Comparison of ENCODE assay signal across 8 cellular contexts in the genomic region with DNA sequence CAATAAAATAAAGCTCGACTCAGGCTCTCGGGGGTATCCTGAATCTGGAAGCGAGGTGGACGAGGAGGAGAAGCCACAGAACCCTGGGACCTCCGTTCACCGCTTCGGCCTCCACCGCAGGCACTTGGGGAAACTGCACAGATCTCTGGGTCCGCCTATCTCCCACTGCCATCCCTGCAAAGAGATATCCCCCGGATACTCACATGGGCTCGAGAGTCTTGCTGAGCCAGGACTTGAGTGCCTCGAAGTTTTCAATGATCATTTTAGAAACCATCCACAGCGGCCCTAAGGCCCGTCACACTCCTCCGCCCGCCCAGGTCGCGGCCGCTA. TPM values are rescaled to one million over a fixed set of nuclear protein-coding genes. Genes with fewer than 3 reads are reported as not detected.
DNase-seq lines count a peak whose midpoint lies in the region; ATAC-seq and TF ChIP-seq lines count a peak whose summit lies in the region.

No MANE protein-coding gene starts in this region.

- H3K9me3 Mint-ChIP-seq in naive thymus-derived CD4-positive, alpha-beta T cell: peaks cover 0 to 3% (median 0%) of the 10 kb centered on the region in 11 donors
- H3K9me3 Mint-ChIP-seq in activated naive CD8-positive, alpha-beta T cell treated with anti-CD3 and anti-CD28 coated beads for 36 hours: no peaks in the 10 kb centered on the region

- H3K4me3 Mint-ChIP-seq in naive thymus-derived CD4-positive, alpha-beta T cell: no peak overlapping the region
- H3K4me3 Mint-ChIP-seq in activated naive CD8-positive, alpha-beta T cell treated with anti-CD3 and anti-CD28 coated beads for 36 hours: no peak overlapping the region

- H3K27ac ChIP-seq in naive thymus-derived CD4-positive, alpha-beta T cell (ENCODE audit: low read depth, low read length): peak overlapping the region; percentile 91

- no peaks in the 10 kb centered on the region for H3K27me3 Mint-ChIP-seq in naive thymus-derived CD4-positive, alpha-beta T cell
- H3K27me3 Mint-ChIP-seq in activated naive CD8-positive, alpha-beta T cell treated with anti-CD3 and anti-CD28 coated beads for 36 hours: no peaks in the 10 kb centered on the region

- CTCF ChIA-PET in naive thymus-derived CD4-positive, alpha-beta T cell (lab: Charles Lee): interaction anchor here (1.4 to 4.0 kb wide), 3 partner anchors 13 to 135 kb away, joined by 3 to 34 read pairs (median 18); no protein-coding TSS in a partner anchor

- no peak overlapping the region for H3K27ac Mint-ChIP-seq in naive thymus-derived CD4-positive, alpha-beta T cell
- H3K27ac Mint-ChIP-seq in activated naive CD8-positive, alpha-beta T cell treated with anti-CD3 and anti-CD28 coated beads for 36 hours: no peak overlapping the region

- POLR2A ChIA-PET in naive thymus-derived CD4-positive, alpha-beta T cell (lab: Charles Lee): interaction anchor here (0.8 to 3.5 kb wide), 8 partner anchors 8 to 76 kb away, joined by 3 to 82 read pairs (median 4); no protein-coding TSS in a partner anchor

- H3K9me3 ChIP-seq in naive thymus-derived CD4-positive, alpha-beta T cell (ENCODE audit: control insufficient read depth in 2 of 3, low read length in 3 of 3): no peaks in the 10 kb centered on the region

- H3K27me3 ChIP-seq in naive thymus-derived CD4-positive, alpha-beta T cell (ENCODE audit: control insufficient read depth in 2 of 2, insufficient read depth in 2 of 2, low read length in 2 of 2): no peaks in the 10 kb centered on the region

- ATAC-seq in GM21737 (IDR thresholded peaks at IDR 0.05; ENCODE audit: unreplicated experiment): peak; percentile 1
- no peak for ATAC-seq in naive thymus-derived CD4-positive, alpha-beta T cell

- H3K36me3 ChIP-seq in naive thymus-derived CD4-positive, alpha-beta T cell (ENCODE audit: control insufficient read depth in 2 of 3, insufficient read depth in 3 of 3, low read length in 3 of 3): peaks cover 0 to 7% (median 0%) of the 10 kb centered on the region in 3 experiments

- intact Hi-C loops in naive thymus-derived CD4-positive, alpha-beta T cell (cut with micrococcal nuclease): loop anchor here (5.0 kb wide), 2 partner anchors 748 to 1708 kb away; a partner anchor contains a TSS

- peaks cover 0 to 14% (median under 1%) of the 10 kb centered on the region in 5 donors for H3K36me3 Mint-ChIP-seq in naive thymus-derived CD4-positive, alpha-beta T cell
- peaks cover 19% of the 10 kb centered on the region for H3K36me3 Mint-ChIP-seq in activated naive CD8-positive, alpha-beta T cell treated with anti-CD3 and anti-CD28 coated beads for 36 hours

- peaks cover 35 to 44% of the 10 kb centered on the region in 2 donors for H3K4me1 ChIP-seq in naive thymus-derived CD4-positive, alpha-beta T cell (ENCODE audit: control insufficient read depth in 2 of 2, insufficient read depth in 2 of 2, low read length in 2 of 2)

- TF ChIP-seq CTCF in GM12865 (IDR thresholded peaks at IDR 0.05; ENCODE audit: insufficient read depth, low read depth, low read length, missing control alignments): no peak

- H3K4me3 ChIP-seq in GM12865 (ENCODE audit: low read depth, low read length): peak overlapping the region; percentile 99
- H3K4me3 ChIP-seq in naive thymus-derived CD4-positive, alpha-beta T cell (ENCODE audit: low read length): peak overlapping the region; percentile 93

- H3K4me1 Mint-ChIP-seq in naive thymus-derived CD4-positive, alpha-beta T cell: peaks cover 34 to 53% (median 41%) of the 10 kb centered on the region in 7 donors
- peaks cover 43% of the 10 kb centered on the region for H3K4me1 Mint-ChIP-seq in activated naive CD8-positive, alpha-beta T cell treated with anti-CD3 and anti-CD28 coated beads for 36 hours

- DNase-seq in GM12865 (ENCODE audit: low read depth) (no peak), LHCN-M2 (ENCODE audit: low read depth) (peak; percentile 33), dermis blood vessel endothelial cell (peak; percentile 53), DMS 273 (lab: John Stamatoyannopoulos, UW; ENCODE audit: unreplicated experiment) (no peak)
- DNase-seq in naive thymus-derived CD4-positive, alpha-beta T cell: no peak
- no peak for DNase-seq in activated T-cell treated with anti-CD3 and anti-CD28 coated beads, Interleukin-2, amount 50 U/mL, for 48 hours
- no peak for DNase-seq in activated naive CD8-positive, alpha-beta T cell treated with anti-CD3 and anti-CD28 coated beads for 36 hours

RNA-seq across cellular contexts. Expression of a gene that starts 0.6 kb away (rescaled TPM):
- 30.1 and 33.1 TPM in 2 replicates for total RNA-seq in LHCN-M2 (2014; rRNA removed)
- polyA plus RNA-seq in LHCN-M2 (2012): 10.1 TPM
- 25.2 and 26.9 TPM in 2 replicates for total RNA-seq in dermis blood vessel endothelial cell
- 100 to 1,000 TPM in 2 of 5 experiments, 10 to 100 TPM in 3; 75.4 to 136 (median 85.2) TPM for total RNA-seq in naive thymus-derived CD4-positive, alpha-beta T cell
- polyA plus RNA-seq in naive thymus-derived CD4-positive, alpha-beta T cell: 10 to 100 TPM; 15.7 to 18.8 TPM
- total RNA-seq in activated naive CD8-positive, alpha-beta T cell treated with anti-CD3 and anti-CD28 coated beads for 36 hours: 10 to 100 TPM; 60.0 to 60.7 TPM

Comparison
In these comparisons a context has a peak if more than half of its experiments do, and no peak if none do; other contexts are left out.
1. DNase-seq: peak in LHCN-M2 (single experiment) and dermis blood vessel endothelial cell (single experiment); none in GM12865 (single experiment), naive thymus-derived CD4-positive, alpha-beta T cell (0 of 9), DMS 273 (single experiment), activated T-cell treated with anti-CD3 and anti-CD28 coated beads, Interleukin-2, amount 50 U/mL, for 48 hours (0 of 2) and activated naive CD8-positive, alpha-beta T cell treated with anti-CD3 and anti-CD28 coated beads for 36 hours (single experiment).